Comparison of ENCODE assay signal across 1 cellular context in the genomic region with DNA sequence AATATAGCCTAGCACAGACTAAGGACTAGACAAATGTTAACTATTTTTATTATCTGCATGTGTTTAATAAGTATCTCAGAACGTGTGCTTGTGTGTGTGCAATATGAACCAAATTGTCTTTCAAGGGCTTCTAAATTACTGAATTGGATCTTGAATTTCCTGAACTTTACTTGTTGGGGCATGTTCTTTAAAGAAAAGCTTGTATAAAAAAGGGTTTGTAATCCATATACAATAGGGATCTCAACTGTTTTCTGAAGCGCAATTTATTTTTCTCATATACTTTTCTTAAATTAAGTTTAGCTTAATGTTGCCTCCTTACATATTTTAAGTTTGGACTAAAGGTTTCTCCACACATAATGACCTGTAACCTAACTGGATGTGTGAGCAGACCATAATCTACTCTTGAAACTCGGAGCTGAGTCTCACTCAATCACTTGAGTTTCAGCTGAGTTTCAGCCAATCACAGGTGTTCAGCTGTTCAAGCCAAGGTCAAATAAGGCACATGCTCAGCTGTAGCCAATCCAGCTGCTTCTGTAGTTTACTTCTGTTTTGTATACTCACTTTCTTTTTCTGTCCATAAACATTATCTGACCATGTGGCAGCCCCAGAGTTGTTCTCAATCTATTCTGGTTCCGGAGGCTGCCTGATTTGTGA.
TF ChIP-seq lines count a peak whose summit lies in the region.

No MANE protein-coding gene starts in this region.

TF ChIP-seq in GM12878, 131 proteins besides CTCF, POLR2A, EP300 and RAD21 (continued from another document):
- TF ChIP-seq, protein P1, sequence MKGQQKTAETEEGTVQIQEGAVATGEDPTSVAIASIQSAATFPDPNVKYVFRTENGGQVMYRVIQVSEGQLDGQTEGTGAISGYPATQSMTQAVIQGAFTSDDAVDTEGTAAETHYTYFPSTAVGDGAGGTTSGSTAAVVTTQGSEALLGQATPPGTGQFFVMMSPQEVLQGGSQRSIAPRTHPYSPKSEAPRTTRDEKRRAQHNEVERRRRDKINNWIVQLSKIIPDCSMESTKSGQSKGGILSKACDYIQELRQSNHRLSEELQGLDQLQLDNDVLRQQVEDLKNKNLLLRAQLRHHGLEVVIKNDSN (IDR thresholded peaks at IDR 0.05; ENCODE audit: borderline replicate concordance, extremely low read length, insufficient read depth, low read depth, low read length) = peak; percentile 73
- TF ChIP-seq NR2F1 (conservative IDR thresholded peaks at IDR 0.05) = peak; percentile 82
